In genomic region chr3:23079976-23080375, GRCh38 we compare ENCODE assay signal across 1 cellular context.
TF ChIP-seq lines count a peak whose summit lies in the region.

No MANE protein-coding gene starts in this region.

TF ChIP-seq in GM12878, 131 proteins besides CTCF, POLR2A, EP300 and RAD21 (continued from another document):
- TF ChIP-seq PAX8 (IDR thresholded peaks at IDR 0.05) = no peak
- TF ChIP-seq HSF1 (IDR thresholded peaks at IDR 0.05; ENCODE audit: low read depth, low read length) = no peak
- no peak for TF ChIP-seq BCL11A (IDR thresholded peaks at IDR 0.05; ENCODE audit: low read depth, low read length)
- TF ChIP-seq SUZ12 (IDR thresholded peaks at IDR 0.05; ENCODE audit: unreplicated experiment) = no peak
